In genomic region chr6:110682460-110682853, GRCh38 we compare ENCODE assay signal across 1 cellular context.
TF ChIP-seq lines count a peak whose summit lies in the region.

No MANE protein-coding gene starts in this region.

TF ChIP-seq in HepG2, 621 proteins besides CTCF, POLR2A, EP300 and RAD21 (continued from another document and continues in another):
- TF ChIP-seq ZNF609 (CRISPR knock-in tag; IDR thresholded peaks at IDR 0.05; ENCODE audit: borderline replicate concordance) (no peak), ZNF572 (CRISPR knock-in tag; IDR thresholded peaks at IDR 0.05) (no peak), NR2F2 (IDR thresholded peaks at IDR 0.05; ENCODE audit: borderline replicate concordance, low read depth) (no peak), NFAT5 (CRISPR knock-in tag; IDR thresholded peaks at IDR 0.05) (no peak), MED1 (CRISPR knock-in tag; IDR thresholded peaks at IDR 0.05) (peak; percentile 71; the same call in 1 of the 2 replicates), SMARCC2 (IDR thresholded peaks at IDR 0.05) (no peak), ZNF703 (CRISPR knock-in tag; IDR thresholded peaks at IDR 0.05; ENCODE audit: borderline replicate concordance) (no peak), SMAD1 (CRISPR knock-in tag; IDR thresholded peaks at IDR 0.05; ENCODE audit: borderline replicate concordance, low read depth) (no peak), SAP130 (CRISPR knock-in tag; IDR thresholded peaks at IDR 0.05; ENCODE audit: low read depth) (peak; percentile 75), NCOA2 (CRISPR knock-in tag; IDR thresholded peaks at IDR 0.05) (no peak), ZSCAN9 (CRISPR knock-in tag; IDR thresholded peaks at IDR 0.05; ENCODE audit: borderline replicate concordance) (no peak), ZNF720 (CRISPR knock-in tag; IDR thresholded peaks at IDR 0.05) (no peak), TOE1 (CRISPR knock-in tag; IDR thresholded peaks at IDR 0.05) (no peak), ZNF550 (CRISPR knock-in tag; IDR thresholded peaks at IDR 0.05; ENCODE audit: borderline replicate concordance) (no peak), SRSF9 (IDR thresholded peaks at IDR 0.05; ENCODE audit: borderline replicate concordance, insufficient read depth, low read depth, low read length, poor library complexity, severe bottlenecking) (no peak), MTA1 (CRISPR knock-in tag; IDR thresholded peaks at IDR 0.05; ENCODE audit: borderline replicate concordance) (no peak), PAXIP1 (CRISPR knock-in tag; conservative IDR thresholded peaks at IDR 0.05) (no peak), RBM39 (IDR thresholded peaks at IDR 0.05; ENCODE audit: low read depth, low read length, poor library complexity, severe bottlenecking) (no peak), DPF2 (CRISPR knock-in tag; IDR thresholded peaks at IDR 0.05; ENCODE audit: borderline replicate concordance, low read depth) (no peak), ZNF263 (CRISPR knock-in tag; IDR thresholded peaks at IDR 0.05) (no peak), HNRNPUL1 (IDR thresholded peaks at IDR 0.05; ENCODE audit: low read depth, low read length) (no peak), ZBTB39 (CRISPR knock-in tag; IDR thresholded peaks at IDR 0.05) (no peak), KLF6 (CRISPR knock-in tag; IDR thresholded peaks at IDR 0.05) (no peak), PHF21A (CRISPR knock-in tag; IDR thresholded peaks at IDR 0.05) (no peak), ETV5 (CRISPR knock-in tag; IDR thresholded peaks at IDR 0.05; ENCODE audit: borderline replicate concordance) (0 out of 2 replicates have a peak, but pooled peaks have one; percentile 16), HMGA1 (CRISPR knock-in tag; conservative IDR thresholded peaks at IDR 0.05) (no peak), PRPF4 (IDR thresholded peaks at IDR 0.05; ENCODE audit: low read depth, low read length, poor library complexity, severe bottlenecking) (no peak), IRF2 (CRISPR knock-in tag; IDR thresholded peaks at IDR 0.05) (peak; percentile 41; the same call in 1 of the 2 replicates), EEA1 (CRISPR knock-in tag; IDR thresholded peaks at IDR 0.05; ENCODE audit: borderline replicate concordance) (no peak), ZNF232 (CRISPR knock-in tag; IDR thresholded peaks at IDR 0.05; ENCODE audit: borderline replicate concordance) (no peak), ELF4 (CRISPR knock-in tag; IDR thresholded peaks at IDR 0.05; ENCODE audit: borderline replicate concordance) (no peak), RORA (CRISPR knock-in tag; IDR thresholded peaks at IDR 0.05) (no peak), ZNF557 (CRISPR knock-in tag; IDR thresholded peaks at IDR 0.05) (no peak), SCMH1 (CRISPR knock-in tag; IDR thresholded peaks at IDR 0.05; ENCODE audit: borderline replicate concordance) (no peak), ZNF441 (CRISPR knock-in tag; IDR thresholded peaks at IDR 0.05; ENCODE audit: borderline replicate concordance) (no peak), ZNF180 (CRISPR knock-in tag; IDR thresholded peaks at IDR 0.05; ENCODE audit: borderline replicate concordance, low read depth) (no peak), ZNF724P (CRISPR knock-in tag; IDR thresholded peaks at IDR 0.05; ENCODE audit: borderline replicate concordance) (no peak), RFXANK (CRISPR knock-in tag; IDR thresholded peaks at IDR 0.05) (no peak), SP140L (CRISPR knock-in tag; IDR thresholded peaks at IDR 0.05; ENCODE audit: borderline replicate concordance) (no peak), NR3C1 (CRISPR knock-in tag; IDR thresholded peaks at IDR 0.05) (no peak), ZNF3 (CRISPR knock-in tag; IDR thresholded peaks at IDR 0.05) (no peak)
- TF ChIP-seq, protein P1, sequence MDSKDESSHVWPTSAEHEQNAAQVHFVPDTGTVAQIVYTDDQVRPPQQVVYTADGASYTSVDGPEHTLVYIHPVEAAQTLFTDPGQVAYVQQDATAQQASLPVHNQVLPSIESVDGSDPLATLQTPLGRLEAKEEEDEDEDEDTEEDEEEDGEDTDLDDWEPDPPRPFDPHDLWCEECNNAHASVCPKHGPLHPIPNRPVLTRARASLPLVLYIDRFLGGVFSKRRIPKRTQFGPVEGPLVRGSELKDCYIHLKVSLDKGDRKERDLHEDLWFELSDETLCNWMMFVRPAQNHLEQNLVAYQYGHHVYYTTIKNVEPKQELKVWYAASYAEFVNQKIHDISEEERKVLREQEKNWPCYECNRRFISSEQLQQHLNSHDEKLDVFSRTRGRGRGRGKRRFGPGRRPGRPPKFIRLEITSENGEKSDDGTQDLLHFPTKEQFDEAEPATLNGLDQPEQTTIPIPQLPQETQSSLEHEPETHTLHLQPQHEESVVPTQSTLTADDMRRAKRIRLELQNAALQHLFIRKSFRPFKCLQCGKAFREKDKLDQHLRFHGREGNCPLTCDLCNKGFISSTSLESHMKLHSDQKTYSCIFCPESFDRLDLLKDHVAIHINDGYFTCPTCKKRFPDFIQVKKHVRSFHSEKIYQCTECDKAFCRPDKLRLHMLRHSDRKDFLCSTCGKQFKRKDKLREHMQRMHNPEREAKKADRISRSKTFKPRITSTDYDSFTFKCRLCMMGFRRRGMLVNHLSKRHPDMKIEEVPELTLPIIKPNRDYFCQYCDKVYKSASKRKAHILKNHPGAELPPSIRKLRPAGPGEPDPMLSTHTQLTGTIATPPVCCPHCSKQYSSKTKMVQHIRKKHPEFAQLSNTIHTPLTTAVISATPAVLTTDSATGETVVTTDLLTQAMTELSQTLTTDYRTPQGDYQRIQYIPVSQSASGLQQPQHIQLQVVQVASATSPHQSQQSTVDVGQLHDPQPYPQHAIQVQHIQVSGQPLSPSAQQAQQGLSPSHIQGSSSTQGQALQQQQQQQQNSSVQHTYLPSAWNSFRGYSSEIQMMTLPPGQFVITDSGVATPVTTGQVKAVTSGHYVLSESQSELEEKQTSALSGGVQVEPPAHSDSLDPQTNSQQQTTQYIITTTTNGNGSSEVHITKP (CRISPR knock-in tag; IDR thresholded peaks at IDR 0.05; ENCODE audit: low read depth): 0 out of 2 replicates have a peak, but pooled peaks have one; percentile 19
- TF ChIP-seq, protein P2, sequence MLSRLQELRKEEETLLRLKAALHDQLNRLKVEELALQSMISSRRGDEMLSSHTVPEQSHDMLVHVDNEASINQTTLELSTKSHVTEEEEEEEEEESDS (CRISPR knock-in tag; IDR thresholded peaks at IDR 0.05; ENCODE audit: borderline replicate concordance): no peak
- TF ChIP-seq, protein P3, sequence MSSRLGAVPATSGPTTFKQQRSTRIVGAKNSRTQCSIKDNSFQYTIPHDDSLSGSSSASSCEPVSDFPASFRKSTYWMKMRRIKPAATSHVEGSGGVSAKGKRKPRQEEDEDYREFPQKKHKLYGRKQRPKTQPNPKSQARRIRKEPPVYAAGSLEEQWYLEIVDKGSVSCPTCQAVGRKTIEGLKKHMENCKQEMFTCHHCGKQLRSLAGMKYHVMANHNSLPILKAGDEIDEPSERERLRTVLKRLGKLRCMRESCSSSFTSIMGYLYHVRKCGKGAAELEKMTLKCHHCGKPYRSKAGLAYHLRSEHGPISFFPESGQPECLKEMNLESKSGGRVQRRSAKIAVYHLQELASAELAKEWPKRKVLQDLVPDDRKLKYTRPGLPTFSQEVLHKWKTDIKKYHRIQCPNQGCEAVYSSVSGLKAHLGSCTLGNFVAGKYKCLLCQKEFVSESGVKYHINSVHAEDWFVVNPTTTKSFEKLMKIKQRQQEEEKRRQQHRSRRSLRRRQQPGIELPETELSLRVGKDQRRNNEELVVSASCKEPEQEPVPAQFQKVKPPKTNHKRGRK (CRISPR knock-in tag; IDR thresholded peaks at IDR 0.05): no peak
